ENCODE assay signal across 14 cellular contexts in the genomic region with DNA sequence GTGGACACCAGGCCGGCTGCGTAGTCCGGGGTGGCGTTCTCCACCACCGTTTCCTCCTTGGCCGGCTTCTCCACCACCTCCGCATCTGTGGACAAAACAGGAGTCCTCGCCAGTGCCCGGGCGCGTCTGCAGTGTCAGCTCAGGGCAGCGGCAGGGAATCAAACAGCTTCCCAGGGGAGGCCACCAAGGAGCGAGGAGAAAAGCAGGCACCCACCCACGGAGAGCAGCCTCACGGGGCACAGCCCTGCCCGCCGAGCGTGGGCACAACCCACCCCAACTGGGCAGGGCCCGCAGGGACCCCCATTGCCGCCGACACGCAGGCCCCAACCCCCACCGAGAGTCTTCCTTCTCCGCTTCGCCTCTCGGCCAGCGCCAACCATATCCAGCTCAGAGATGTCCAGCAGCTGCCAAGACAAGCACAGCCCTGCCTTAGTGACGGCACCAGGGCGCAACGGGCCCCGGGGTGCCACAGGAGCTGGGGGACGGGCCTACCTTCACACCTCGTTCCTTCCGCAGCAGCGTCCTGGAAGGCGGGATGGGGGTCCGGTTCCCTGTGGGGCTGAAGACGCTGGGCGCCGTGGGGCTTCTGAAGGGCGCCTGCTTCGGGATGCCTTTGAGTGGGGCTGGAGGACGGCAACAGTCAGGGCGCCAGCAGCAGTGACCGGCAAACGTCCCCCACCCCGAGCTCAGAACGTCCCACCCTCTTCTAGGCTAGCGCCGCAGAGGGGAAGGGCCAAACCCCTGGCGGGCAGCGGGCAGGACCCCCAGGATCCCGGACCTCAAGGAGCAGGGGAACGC.
"Had no signal": no experiment of that assay in that cellular context is flagged by ENCODE, and none has a peak within 500 bp of the region (broad histone marks: within the 10 kb centered on the region; RNA-seq: fewer than 3 reads in every experiment).

No MANE protein-coding gene starts in this region.

- H3K27ac ChIP-seq: esophagus squamous epithelium, hepatocyte, suprapubic skin had no signal

- DNase-seq: activated B cell treated with CpG ODN at 0.5 μM for 24 hours; activated CD4-positive, alpha-beta memory T cell treated with anti-CD3 and anti-CD28 coated beads, Interleukin-2, amount 10 ng/mL, durations not matched to agents 7 days and 5 days; activated CD4-positive, alpha-beta T cell treated with anti-CD3 and anti-CD28 coated beads for 48 hours; activated gamma-delta T cell treated with Interleukin-2 at 50 U/mL for 16 hours; dermis blood vessel endothelial cell; effector memory CD4-positive, alpha-beta T cell; esophagus squamous epithelium; mesenchymal stem cell; naive thymus-derived CD4-positive, alpha-beta T cell; stimulated activated naive CD8-positive, alpha-beta T cell treated with anti-CD3 and anti-CD28 coated beads, Interleukin-15, amount 100 ng/mL, for 72 hours; trophoblast cell had no signal

- H3K9me3 ChIP-seq: esophagus squamous epithelium, suprapubic skin had no signal

- H3K9me3 Mint-ChIP-seq: activated B cell treated with CpG ODN at 0.5 μM for 24 hours; activated CD4-positive, alpha-beta memory T cell treated with anti-CD3 and anti-CD28 coated beads, Interleukin-2, amount 10 ng/mL, durations not matched to agents 7 days and 5 days; stimulated activated naive CD8-positive, alpha-beta T cell treated with anti-CD3 and anti-CD28 coated beads, Interleukin-15, amount 100 ng/mL, for 72 hours had no signal

- H3K4me1 ChIP-seq: suprapubic skin had no signal

- H3K4me2 ChIP-seq: hepatocyte had no signal

- H3K27me3 ChIP-seq: esophagus squamous epithelium, hepatocyte, suprapubic skin had no signal

- H3K4me3 Mint-ChIP-seq: activated B cell treated with CpG ODN at 0.5 μM for 24 hours; activated CD4-positive, alpha-beta memory T cell treated with anti-CD3 and anti-CD28 coated beads, Interleukin-2, amount 10 ng/mL, durations not matched to agents 7 days and 5 days; activated naive CD8-positive, alpha-beta T cell; naive thymus-derived CD4-positive, alpha-beta T cell had no signal

- H2AFZ ChIP-seq: hepatocyte had no signal

- H3K4me1 Mint-ChIP-seq: activated B cell treated with CpG ODN at 0.5 μM for 24 hours; stimulated activated naive CD8-positive, alpha-beta T cell treated with anti-CD3 and anti-CD28 coated beads, Interleukin-15, amount 100 ng/mL, for 72 hours had no signal

- H3K27ac Mint-ChIP-seq: activated B cell treated with CpG ODN at 0.5 μM for 24 hours; activated CD4-positive, alpha-beta memory T cell treated with anti-CD3 and anti-CD28 coated beads, Interleukin-2, amount 10 ng/mL, durations not matched to agents 7 days and 5 days; activated naive CD8-positive, alpha-beta T cell; naive thymus-derived CD4-positive, alpha-beta T cell had no signal

- H3K27me3 Mint-ChIP-seq: activated B cell treated with CpG ODN at 0.5 μM for 24 hours; activated CD4-positive, alpha-beta memory T cell treated with anti-CD3 and anti-CD28 coated beads, Interleukin-2, amount 10 ng/mL, durations not matched to agents 7 days and 5 days; activated naive CD8-positive, alpha-beta T cell; naive thymus-derived CD4-positive, alpha-beta T cell; stimulated activated naive CD8-positive, alpha-beta T cell treated with anti-CD3 and anti-CD28 coated beads, Interleukin-15, amount 100 ng/mL, for 72 hours had no signal

- H3K4me3 ChIP-seq: esophagus squamous epithelium, hepatocyte, suprapubic skin had no signal
